8 cellular contexts compared by ENCODE assay signal in the genomic region with DNA sequence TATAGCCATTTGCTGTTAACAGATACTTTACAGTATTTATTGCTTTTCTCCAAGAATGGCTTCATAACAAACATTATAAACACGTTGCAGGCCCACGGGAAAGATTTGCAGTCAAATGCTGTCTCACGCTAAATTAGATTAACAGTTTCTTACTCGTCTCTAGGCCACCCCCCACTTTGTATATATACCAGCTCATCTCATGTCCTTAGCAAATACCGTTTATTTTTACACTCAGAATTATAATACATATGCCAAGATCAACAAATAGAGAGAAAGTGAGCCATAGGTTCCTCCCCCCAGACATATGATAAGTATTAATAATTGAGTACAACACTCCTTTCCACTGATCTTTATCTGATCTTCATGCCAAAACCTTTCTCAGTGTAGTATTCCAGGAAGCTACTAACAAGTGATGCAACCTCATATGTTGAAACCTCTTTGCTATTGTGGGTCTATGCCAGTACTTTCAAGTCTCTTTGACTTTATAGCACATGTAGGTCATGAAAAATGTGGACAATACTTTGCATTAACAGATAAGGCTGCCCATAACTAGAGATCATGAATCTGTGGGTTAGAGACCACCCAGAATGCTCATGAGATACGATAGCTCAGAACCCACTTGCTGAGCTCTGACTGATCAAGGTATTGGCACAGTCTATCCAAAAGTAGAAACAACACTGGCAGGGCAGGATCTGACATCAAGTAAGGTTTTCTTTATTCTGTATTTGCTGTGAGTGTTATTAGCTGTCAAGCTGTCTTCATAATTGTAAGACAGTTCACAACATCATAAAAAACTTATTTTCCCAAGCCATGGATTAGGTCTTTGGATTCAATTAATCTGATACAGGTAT.
A peak's percentile ranks its signal among the peaks of the same experiment; 100 is the strongest.
DNase-seq lines count a peak whose midpoint lies in the region; ATAC-seq, FAIRE-seq and TF ChIP-seq lines count a peak whose summit lies in the region.
"Not testable (repeated sequence)": the region's sequence is repeated elsewhere in the genome, so short reads cannot be mapped to it uniquely, and the experiment has no call there.

No MANE protein-coding gene starts in this region.

- not testable (repeated sequence) for TF ChIP-seq EP300 in A549 (IDR thresholded peaks at IDR 0.05)

- WGBS in A549 (ENCODE audit: missing lambda C conversion rate), result 35% methylated on average over 5 of the region's 6 CpGs
- WGBS in hepatocyte (ENCODE audit: low lambda C conversion rate, missing lambda C conversion rate), result 43% methylated on average over 5 of the region's 6 CpGs

- ATAC-seq in A549, result not testable (repeated sequence)
- ATAC-seq in omental fat pad (ENCODE audit: low FRiP score), result peak; percentile 87

- not testable (repeated sequence) for H3K4me1 ChIP-seq in A549; adipocyte (ENCODE audit: control insufficient read depth, insufficient read depth, low read length); hepatocyte (ENCODE audit: insufficient read depth)

- not testable (repeated sequence) for DNase-seq in A549 (ENCODE audit: low read depth in 1 of 2, low spot score in 1 of 2); GM12892 (ENCODE audit: insufficient read length); bronchial epithelial cell (ENCODE audit: low read depth); omental fat pad (ENCODE audit: low spot score)
- DNase-seq in MG63, result peak; percentile 0
- DNase-seq in adipocyte (ENCODE audit: low read depth), result peak; percentile 42
- DNase-seq in fibroblast of mammary gland (ENCODE audit: low read depth), result peak; percentile 75
- peak; percentile 3 for DNase-seq in hepatocyte (ENCODE audit: low spot score)

- not testable (repeated sequence) for H3K4me2 ChIP-seq in A549, hepatocyte

- not testable (repeated sequence) for H3K27ac ChIP-seq in A549, hepatocyte

- FAIRE-seq in A549 (lab: Jason Lieb, UNC), result peak; percentile 56
- peak; percentile 33 for FAIRE-seq in GM12892 (lab: Jason Lieb, UNC)
- peak; percentile 40 for FAIRE-seq in bronchial epithelial cell (lab: Jason Lieb, UNC)

- not testable (repeated sequence) for H3K9me2 ChIP-seq in hepatocyte (replicated peaks; ENCODE audit: insufficient read depth)

- not testable (repeated sequence) for TF ChIP-seq CTCF in A549 (IDR thresholded peaks at IDR 0.05); bronchial epithelial cell (IDR thresholded peaks at IDR 0.05; ENCODE audit: insufficient read depth, low read length, severe bottlenecking); fibroblast of mammary gland (conservative IDR thresholded peaks at IDR 0.05; ENCODE audit: control insufficient read depth, insufficient read depth, low read depth, low read length); hepatocyte (IDR thresholded peaks at IDR 0.05; ENCODE audit: poor library complexity); omental fat pad (IDR thresholded peaks at IDR 0.05)

- not testable (repeated sequence) for H4K20me1 ChIP-seq in hepatocyte (ENCODE audit: insufficient read depth, poor library complexity, severe bottlenecking)

- POLR2A ChIA-PET in A549 (lab: Yijun Ruan, JAX), result not testable (repeated sequence)

- CTCF ChIA-PET in A549 (lab: Yijun Ruan, JAX), result not testable (repeated sequence)

- H3K4me3 ChIP-seq in A549; MG63; adipocyte (ENCODE audit: low read length); bronchial epithelial cell (ENCODE audit: low read depth, low read length); fibroblast of mammary gland (ENCODE audit: control insufficient read depth, low read depth, low read length); hepatocyte: not testable (repeated sequence)

- not testable (repeated sequence) for H2AFZ ChIP-seq in hepatocyte

- not testable (repeated sequence) for H3K79me2 ChIP-seq in hepatocyte

- not testable (repeated sequence) for H3K36me3 ChIP-seq in MG63; adipocyte (ENCODE audit: control insufficient read depth, insufficient read depth, low read length, severe bottlenecking); bronchial epithelial cell (ENCODE audit: control insufficient read depth, insufficient read depth, low read length); hepatocyte (replicated peaks; ENCODE audit: insufficient read depth, low read depth)

- H3K27me3 ChIP-seq in MG63; adipocyte (replicated peaks; ENCODE audit: control insufficient read depth, insufficient read depth, low read length); bronchial epithelial cell (ENCODE audit: control insufficient read depth, insufficient read depth, low read length); hepatocyte: not testable (repeated sequence)

- not testable (repeated sequence) for TF ChIP-seq RAD21 in A549 (conservative IDR thresholded peaks at IDR 0.05 in 1 of 2, IDR thresholded peaks at IDR 0.05 in 1 of 2)

- H3K9ac ChIP-seq in adipocyte (ENCODE audit: low read length), result not testable (repeated sequence)

- not testable (repeated sequence) for TF ChIP-seq POLR2A in A549 (IDR thresholded peaks at IDR 0.05; ENCODE audit: low read length); GM12892 (IDR thresholded peaks at IDR 0.05; ENCODE audit: low read depth, low read length)

- H3K9me3 ChIP-seq in A549; MG63; adipocyte (ENCODE audit: control insufficient read depth, low read length); hepatocyte (ENCODE audit: low read depth): not testable (repeated sequence)
